Comparison of ENCODE assay signal across 24 cellular contexts in genomic region chr4:2406406-2406805, GRCh38. TPM values are rescaled to one million over a fixed set of nuclear protein-coding genes. Genes with fewer than 3 reads are reported as not detected.
A peak's percentile ranks its signal among the peaks of the same experiment; 100 is the strongest.
DNase-seq lines count a peak whose midpoint lies in the region; ATAC-seq lines count a peak whose summit lies in the region.
"Had no signal": no experiment of that assay in that cellular context is flagged by ENCODE, and none has a peak within 500 bp of the region (broad histone marks: within the 10 kb centered on the region; RNA-seq: fewer than 3 reads in every experiment).

No MANE protein-coding gene starts in this region.

- CTCF ChIA-PET in T-cell (lab: Charles Lee): interaction anchor here in 1 of 2 donors (0.6 kb wide), 2 partner anchors 163 to 168 kb away, joined by 3 read pairs; no protein-coding TSS in a partner anchor

- no peaks in the 10 kb centered on the region for H3K9me3 Mint-ChIP-seq in CD4-positive, CD25-positive, alpha-beta regulatory T cell
- H3K9me3 Mint-ChIP-seq in T-cell: no peaks in the 10 kb centered on the region
- H3K9me3 Mint-ChIP-seq: CD8-positive, alpha-beta memory T cell had no signal

- peak overlapping the region in 2 of 3 donors; percentile 54 to 99 for H3K27ac Mint-ChIP-seq in CD4-positive, CD25-positive, alpha-beta regulatory T cell
- H3K27ac Mint-ChIP-seq in T-helper 17 cell (peak overlapping the region; percentile 81), T-cell (peak overlapping the region in 1 of 2 donors; percentile 76)
- H3K27ac Mint-ChIP-seq: IgD-negative memory B cell had no signal

- peaks cover 2% of the 10 kb centered on the region for H3K36me3 ChIP-seq in CD4-positive, CD25-positive, alpha-beta regulatory T cell (ENCODE audit: control insufficient read depth, insufficient read depth, low read length)
- H3K36me3 ChIP-seq: BLaER1 had no signal

- peaks cover 51% of the 10 kb centered on the region for H3K4me1 ChIP-seq in CD4-positive, CD25-positive, alpha-beta regulatory T cell (ENCODE audit: control insufficient read depth, insufficient read depth, low read length, poor library complexity, severe bottlenecking)
- H3K4me1 ChIP-seq: BLaER1 had no signal

- H3K27me3 Mint-ChIP-seq in CD4-positive, CD25-positive, alpha-beta regulatory T cell: no peaks in the 10 kb centered on the region
- H3K27me3 Mint-ChIP-seq in T-helper 17 cell (no peaks in the 10 kb centered on the region), T-cell (no peaks in the 10 kb centered on the region)

- H3K4me3 ChIP-seq in CD4-positive, CD25-positive, alpha-beta regulatory T cell (ENCODE audit: low read depth, low read length): no peak overlapping the region
- H3K4me3 ChIP-seq: BLaER1, PC-9 had no signal

- no peaks in the 10 kb centered on the region for H3K36me3 Mint-ChIP-seq in CD4-positive, CD25-positive, alpha-beta regulatory T cell
- H3K36me3 Mint-ChIP-seq in T-helper 17 cell (ENCODE audit: low read depth) (no peaks in the 10 kb centered on the region), T-cell (no peaks in the 10 kb centered on the region)
- H3K36me3 Mint-ChIP-seq: IgD-negative memory B cell had no signal

- peaks cover 13 to 64% (median 35%) of the 10 kb centered on the region in 4 donors for H3K4me1 Mint-ChIP-seq in CD4-positive, CD25-positive, alpha-beta regulatory T cell
- peaks cover 58% of the 10 kb centered on the region for H3K4me1 Mint-ChIP-seq in T-helper 17 cell
- peaks cover 45 to 64% (median 58%) of the 10 kb centered on the region in 3 donors for H3K4me1 Mint-ChIP-seq in T-cell

- no peak for ATAC-seq in CD4-positive, CD25-positive, alpha-beta regulatory T cell (ENCODE audit: low read depth in 2 of 2)
- ATAC-seq in T-helper 17 cell: no peak
- no peak for ATAC-seq in T-cell (replicated peaks in 1 of 4)
- ATAC-seq in GM18861 (IDR thresholded peaks at IDR 0.05; ENCODE audit: unreplicated experiment): no peak

- DNase-seq in NCI-H82 (lab: John Stamatoyannopoulos, UW) (peak; percentile 33), NCI-H82 treated with DMSO at 0.1 percent for 48 hours (lab: John Stamatoyannopoulos, UW; ENCODE audit: unreplicated experiment) (no peak), T-helper 17 cell (no peak), ecto neural progenitor cell (ENCODE audit: low spot score) (peak; percentile 43), T-cell (no peak), substantia nigra (lab: John Stamatoyannopoulos, UW) (no peak)
- no peak for DNase-seq in CD4-positive, CD25-positive, alpha-beta regulatory T cell
- DNase-seq: ACHN; Calu3; CD8-positive, alpha-beta memory T cell; GDM1; NCI-H1105; NCI-H2081; NCI-H2171 treated with DMSO at 0.1 percent for 48 hours; NCI-H524 treated with DMSO at 0.1 percent for 48 hours; PC-9; SHP77 treated with DMSO at 0.1 percent for 48 hours had no signal

- H3K4me3 Mint-ChIP-seq in CD4-positive, CD25-positive, alpha-beta regulatory T cell: peak overlapping the region in 2 of 4 donors; percentile 58 to 81
- H3K4me3 Mint-ChIP-seq in T-helper 17 cell: peak overlapping the region; percentile 57
- no peak overlapping the region for H3K4me3 Mint-ChIP-seq in T-cell
- H3K4me3 Mint-ChIP-seq: CD8-positive, alpha-beta memory T cell had no signal

- POLR2A ChIA-PET in T-cell (lab: Charles Lee): interaction anchor here (0.5 to 0.6 kb wide), 2 partner anchors 46 to 182 kb away, joined by 3 read pairs; no protein-coding TSS in a partner anchor

- H3K27me3 ChIP-seq in CD4-positive, CD25-positive, alpha-beta regulatory T cell (ENCODE audit: control insufficient read depth, insufficient read depth, low read length): no peaks in the 10 kb centered on the region

- no peak overlapping the region for H3K27ac ChIP-seq in CD4-positive, CD25-positive, alpha-beta regulatory T cell (ENCODE audit: insufficient read depth, low read length, poor library complexity, severe bottlenecking)
- no peak overlapping the region for H3K27ac ChIP-seq in substantia nigra (ENCODE audit: low read depth, low read length, poor library complexity, severe bottlenecking)
- H3K27ac ChIP-seq: 22Rv1, BLaER1, PC-9, RWPE1 had no signal

- H3K9me3 ChIP-seq in CD4-positive, CD25-positive, alpha-beta regulatory T cell (ENCODE audit: control insufficient read depth in 2 of 2, low read length in 2 of 2): no peaks in the 10 kb centered on the region
- no peaks in the 10 kb centered on the region for H3K9me3 ChIP-seq in T-helper 17 cell (ENCODE audit: control insufficient read depth, low read length, poor library complexity, severe bottlenecking)
- H3K9me3 ChIP-seq: BLaER1 had no signal

RNA-seq across cellular contexts. Expression of gene ZFYVE28, which starts 12.0 kb away (rescaled TPM):
- 86.4 TPM for total RNA-seq in CD4-positive, CD25-positive, alpha-beta regulatory T cell
- polyA plus RNA-seq in CD4-positive, CD25-positive, alpha-beta regulatory T cell: 10 to 100 TPM in 2 of 4 donors, 1 to 10 TPM in 2; 8.5 to 26.0 (median 13.4) TPM
- total RNA-seq in T-helper 17 cell (10 to 100 TPM; 49.4 to 63.6 TPM), T-cell (10 to 100 TPM; 33.4 to 56.2 (median 45.4) TPM)

RNA-seq across cellular contexts. Expression of gene CFAP99, which starts 12.3 kb away (rescaled TPM):
- total RNA-seq in CD4-positive, CD25-positive, alpha-beta regulatory T cell: 0.20 TPM
- polyA plus RNA-seq in CD4-positive, CD25-positive, alpha-beta regulatory T cell: not detected
- under 1 TPM; 0.32 to 0.63 TPM for total RNA-seq in T-helper 17 cell
- under 1 TPM in 3 of 5 donors, not detected in 2; 0.09 to 0.20 (median 0.13) TPM for total RNA-seq in T-cell
- total RNA-seq: Calu3, Daoy, H4 had no signal
- polyA plus RNA-seq: CD8-positive, alpha-beta memory T cell; IgD-negative memory B cell had no signal

Comparison
In these comparisons a context has a peak if more than half of its experiments do, and no peak if none do; other contexts are left out.
1. DNase-seq: peak in NCI-H82 (single experiment) and ecto neural progenitor cell (single experiment); none in NCI-H82 treated with DMSO at 0.1 percent for 48 hours (single experiment), CD4-positive, CD25-positive, alpha-beta regulatory T cell (0 of 3), T-helper 17 cell (0 of 3), T-cell (0 of 34) and substantia nigra (0 of 49).